In the genomic region with DNA sequence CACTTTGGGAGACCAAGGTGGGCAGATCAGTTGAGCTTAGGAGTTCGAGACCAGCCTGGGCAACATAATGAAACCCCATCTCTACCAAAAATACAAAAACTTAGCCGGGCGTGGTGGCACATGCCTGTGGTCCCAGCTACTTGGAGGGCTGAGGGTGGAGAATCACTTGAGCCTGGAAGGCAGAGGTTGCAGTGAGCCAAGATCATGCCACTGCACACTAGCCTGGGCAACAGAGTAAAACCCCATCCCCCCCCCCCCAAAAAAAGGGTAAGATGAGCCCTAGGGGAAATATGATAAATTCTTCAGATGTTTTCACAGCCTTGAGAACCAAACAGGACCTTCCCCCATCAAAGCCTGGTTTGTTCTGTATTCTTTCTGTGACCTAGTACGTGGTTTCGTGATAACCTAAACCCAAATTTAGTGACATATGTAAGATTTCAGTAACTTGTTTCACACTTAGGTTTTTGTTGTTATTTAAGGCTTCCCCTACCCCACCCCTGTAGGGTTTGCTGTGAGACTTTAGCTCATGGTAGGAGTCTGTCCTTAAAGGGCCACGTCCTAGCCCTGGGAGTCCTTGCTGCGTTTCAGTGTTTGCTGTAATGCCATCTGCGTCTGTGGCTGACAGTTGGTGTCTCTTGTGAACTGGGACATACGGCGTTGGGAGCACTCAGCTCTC, we compare ENCODE assay signal across 9 cellular contexts. TPM values are rescaled to one million over a fixed set of nuclear protein-coding genes. Genes with fewer than 3 reads are reported as not detected.
A peak's percentile ranks its signal among the peaks of the same experiment; 100 is the strongest.
DNase-seq lines count a peak whose midpoint lies in the region; ATAC-seq and TF ChIP-seq lines count a peak whose summit lies in the region.
"Had no signal": no experiment of that assay in that cellular context is flagged by ENCODE, and none has a peak within 500 bp of the region (broad histone marks: within the 10 kb centered on the region; RNA-seq: fewer than 3 reads in every experiment).

No MANE protein-coding gene starts in this region.

- no peaks in the 10 kb centered on the region for H3K4me1 ChIP-seq in uterus

- no peak overlapping the region for H3K4me3 ChIP-seq in uterus

- DNase-seq in GDM1 (lab: John Stamatoyannopoulos, UW) (peak; percentile 48), left colon (no peak), uterus (no peak), NCI-H1930 (lab: John Stamatoyannopoulos, UW) (no peak), NCI-H2029 (lab: John Stamatoyannopoulos, UW) (no peak)
- peak; percentile 9 for DNase-seq in activated naive CD4-positive, alpha-beta T cell treated with Interleukin-2 at 50 U/mL for 16 hours

- peak; percentile 37 for ATAC-seq in GM19467 (IDR thresholded peaks at IDR 0.05; ENCODE audit: unreplicated experiment)
- peak; percentile 60 for ATAC-seq in HG03521 (IDR thresholded peaks at IDR 0.05; ENCODE audit: unreplicated experiment)
- ATAC-seq in left colon: peak; percentile 17

- no peaks in the 10 kb centered on the region for H3K9me3 ChIP-seq in uterus

- no peaks in the 10 kb centered on the region for H3K36me3 ChIP-seq in uterus

- TF ChIP-seq CTCF in uterus (IDR thresholded peaks at IDR 0.05): no peak

- no peaks in the 10 kb centered on the region for H3K27me3 ChIP-seq in uterus

- TF ChIP-seq POLR2A in uterus (IDR thresholded peaks at IDR 0.05): no peak

- intact Hi-C loops in left colon (cut with DNase I, micrococcal nuclease): no loop called here
- intact Hi-C loops in uterus (cut with DNase I; ENCODE audit: low total_unique reads): no loop called here

- peak overlapping the region; percentile 4 to 35 for H3K27ac ChIP-seq in uterus
- H3K27ac ChIP-seq: KMS-11 had no signal

RNA-seq across cellular contexts. Expression of a gene that starts 49.6 kb away (rescaled TPM):
- 10 to 100 TPM; 69.9 to 82.2 TPM for total RNA-seq in left colon
- 100 to 1,000 TPM in 1 of 4 donors, 10 to 100 TPM in 3; 17.6 to 117 (median 54.1) TPM for total RNA-seq in uterus

RNA-seq across cellular contexts. Expression of a gene that starts 49.9 kb away (rescaled TPM):
- 10 to 100 TPM; 10.7 to 14.1 TPM for total RNA-seq in left colon
- 10 to 100 TPM in 2 of 4 donors, 1 to 10 TPM in 2; 2.6 to 11.5 (median 6.9) TPM for total RNA-seq in uterus

Comparison
In these comparisons a context has a peak if more than half of its experiments do, and no peak if none do; other contexts are left out.
1. DNase-seq: peak in GDM1 (single experiment) and activated naive CD4-positive, alpha-beta T cell treated with Interleukin-2 at 50 U/mL for 16 hours (single experiment); none in left colon (0 of 2), uterus (0 of 2), NCI-H1930 (0 of 2) and NCI-H2029 (single experiment).
2. Peak in every context shown above with its lines, with median percentiles within 50 percentile points of each other: ATAC-seq.